Comparison of ENCODE assay signal across 25 cellular contexts in genomic region chr1:173561263-173561662, GRCh38. TPM values are rescaled to one million over a fixed set of nuclear protein-coding genes. Genes with fewer than 3 reads are reported as not detected.
"Had no signal": no experiment of that assay in that cellular context is flagged by ENCODE, and none has a peak within 500 bp of the region (broad histone marks: within the 10 kb centered on the region; RNA-seq: fewer than 3 reads in every experiment).

No MANE protein-coding gene starts in this region.

- H3K27ac ChIP-seq: SJSA1, SK-N-MC had no signal

- H3K9me3 ChIP-seq: SJSA1 had no signal

- H3K27ac Mint-ChIP-seq: IgD-negative memory B cell had no signal

- H3K36me3 ChIP-seq: SJSA1 had no signal

- H3K27me3 ChIP-seq: SJSA1 had no signal

- DNase-seq: KBM-7, MV-4-11, NCI-H1048, NCI-H1105, NCI-H1417, NCI-H1436 treated with DMSO at 0.1 percent for 48 hours, NCI-H1694, NCI-H1930, NCI-H2081, NCI-H2107, NCI-H2227 treated with DMSO at 0.1 percent for 48 hours, NCI-H524, NCI-H526 treated with DMSO at 0.1 percent for 48 hours, NCI-H748 treated with DMSO at 0.1 percent for 48 hours, Right ventricle myocardium superior, RPMI8226, SIG-M5 had no signal

- H3K4me1 ChIP-seq: SJSA1 had no signal

- H3K4me3 Mint-ChIP-seq: IgD-negative memory B cell had no signal

- H3K4me1 Mint-ChIP-seq: IgD-negative memory B cell had no signal

- H3K4me3 ChIP-seq: SJSA1, SK-N-MC had no signal

- FAIRE-seq: RCC 7860 had no signal

RNA-seq across cellular contexts. Expression of gene SLC9C2, which starts 41.6 kb away (rescaled TPM):
- total RNA-seq: HT-29, LHCN-M2, MCF 10A, NCI-H460, Right ventricle myocardium superior, SJSA1 had no signal
- polyA plus RNA-seq: IgD-negative memory B cell had no signal
